Comparison of ENCODE assay signal across 11 cellular contexts in the genomic region with DNA sequence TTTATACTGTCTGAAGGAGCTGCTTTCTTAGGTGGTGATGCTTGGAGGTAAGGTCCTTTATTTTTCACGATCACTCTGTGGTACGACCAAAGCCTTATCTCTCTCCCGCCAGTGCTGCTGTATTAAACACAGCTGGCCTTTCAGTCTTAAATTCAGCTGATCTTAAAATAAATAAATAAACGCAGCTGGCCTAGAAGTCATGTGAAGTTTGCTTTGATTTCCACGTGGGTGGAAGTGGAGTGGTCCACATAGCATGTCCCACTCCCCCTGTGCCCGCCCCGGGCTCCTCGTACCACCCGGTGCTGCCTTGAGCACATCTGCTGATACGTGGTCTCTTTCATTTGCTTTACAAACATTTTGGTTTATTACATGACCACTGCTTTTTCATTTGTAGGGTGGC.
DNase-seq lines count a peak whose midpoint lies in the region; TF ChIP-seq lines count a peak whose summit lies in the region.
"Had no signal": no experiment of that assay in that cellular context is flagged by ENCODE, and none has a peak within 500 bp of the region (broad histone marks: within the 10 kb centered on the region; RNA-seq: fewer than 3 reads in every experiment).

No MANE protein-coding gene starts in this region.

- POLR2A ChIA-PET in MCF 10A (lab: Yijun Ruan, JAX), result interaction anchor here (0.5 to 2.4 kb wide), 4 partner anchors 11 to 91 kb away, joined by 3 to 7 read pairs (median 4); no protein-coding TSS in a partner anchor

- no peaks in the 10 kb centered on the region for H3K27me3 ChIP-seq in mesendoderm (ENCODE audit: insufficient read depth, low read length, poor library complexity)

- no peak overlapping the region for H4K8ac ChIP-seq in mesendoderm (ENCODE audit: low read depth, low read length)

- H3K23ac ChIP-seq in mesendoderm (ENCODE audit: low read length), result no peak overlapping the region

- peak overlapping the region; percentile 3 for H3K18ac ChIP-seq in mesendoderm (ENCODE audit: low read length)

- H3K36me3 Mint-ChIP-seq in chondrocyte (ENCODE audit: low read depth) (peaks cover 16% of the 10 kb centered on the region), type B pancreatic cell (peaks cover 23% of the 10 kb centered on the region), MCF 10A (ENCODE audit: insufficient read depth, unreplicated experiment) (peaks cover 60% of the 10 kb centered on the region)

- H3K56ac ChIP-seq in mesendoderm (ENCODE audit: low read length), result peak overlapping the region; percentile 22

- no peak overlapping the region for H3K4ac ChIP-seq in mesendoderm (ENCODE audit: low read depth, low read length)

- H3K9me3 Mint-ChIP-seq in chondrocyte (ENCODE audit: low read depth) (no peaks in the 10 kb centered on the region), type B pancreatic cell (no peaks in the 10 kb centered on the region), MCF 10A (ENCODE audit: unreplicated experiment) (no peaks in the 10 kb centered on the region)
- H3K9me3 Mint-ChIP-seq: activated T-cell treated with anti-CD3 and anti-CD28 coated beads, Interleukin-2, amount 50 U/mL, for 4 hours had no signal

- H2BK120ac ChIP-seq in mesendoderm (ENCODE audit: low read depth, low read length), result no peak overlapping the region

- DNase-seq in NCI-H146 (lab: John Stamatoyannopoulos, UW), result peak; percentile 15
- no peak for DNase-seq in NCI-H146 treated with DMSO at 0.1 percent for 48 hours (lab: John Stamatoyannopoulos, UW; ENCODE audit: unreplicated experiment)
- no peak for DNase-seq in chondrocyte (ENCODE audit: low spot score)
- DNase-seq in mesendoderm, result no peak
- no peak for DNase-seq in type B pancreatic cell (ENCODE audit: extremely low spot score, unreplicated experiment)
- DNase-seq in MCF 10A (ENCODE audit: unreplicated experiment), result no peak
- DNase-seq in DMS79 (lab: John Stamatoyannopoulos, UW), result no peak
- no peak for DNase-seq in activated CD8-positive, alpha-beta memory T cell treated with anti-CD3 and anti-CD28 coated beads for 24 hours
- DNase-seq: activated T-cell treated with anti-CD3 and anti-CD28 coated beads, Interleukin-2, amount 50 U/mL, for 4 hours; endodermal cell; NCI-H510A treated with DMSO at 0.1 percent for 48 hours had no signal

- H3K36me3 ChIP-seq in mesendoderm (ENCODE audit: control insufficient read depth, insufficient read depth, low read length), result no peaks in the 10 kb centered on the region

- WGBS in mesendoderm (ENCODE audit: extremely low coverage, insufficient coverage, low lambda C conversion rate), result no CpG with 5 or more reads among the region's 10 CpGs

- H3K4me1 Mint-ChIP-seq in chondrocyte (ENCODE audit: low read depth) (peaks cover 95% of the 10 kb centered on the region), type B pancreatic cell (ENCODE audit: unreplicated experiment) (peaks cover 67% of the 10 kb centered on the region), MCF 10A (ENCODE audit: insufficient read depth, unreplicated experiment) (peaks cover 11% of the 10 kb centered on the region)

- H2BK15ac ChIP-seq in mesendoderm (replicated peaks; ENCODE audit: low read depth), result no peak overlapping the region

- no peak overlapping the region for H2AK5ac ChIP-seq in mesendoderm (ENCODE audit: low read length)

- intact Hi-C loops in MCF 10A (cut with micrococcal nuclease), result no loop called here

- CTCF ChIA-PET in MCF 10A (lab: Yijun Ruan, JAX), result no interaction called here

- peaks cover 14% of the 10 kb centered on the region for H3K79me2 ChIP-seq in mesendoderm (ENCODE audit: control insufficient read depth, insufficient read depth, low read length)

- H3K4me2 ChIP-seq in mesendoderm (ENCODE audit: low read length), result no peak overlapping the region

- H4K5ac ChIP-seq in mesendoderm (ENCODE audit: low read length), result no peak overlapping the region

- BruUV-seq in MCF 10A (replicated peaks; lab: Mats Ljungman, UMichigan), result no TSS peak

- no peak overlapping the region for H3K4me3 ChIP-seq in mesendoderm (ENCODE audit: low read length)

- no peak overlapping the region for H2BK5ac ChIP-seq in mesendoderm (ENCODE audit: low read length)

- TF ChIP-seq CTCF in chondrocyte (IDR thresholded peaks at IDR 0.05) (no peak), type B pancreatic cell (conservative IDR thresholded peaks at IDR 0.05) (no peak), MCF 10A (IDR thresholded peaks at IDR 0.05; ENCODE audit: unreplicated experiment) (no peak)

- H3K79me1 ChIP-seq in mesendoderm (ENCODE audit: low read length), result peaks cover 5% of the 10 kb centered on the region

- H3K27ac Mint-ChIP-seq in chondrocyte (ENCODE audit: unreplicated experiment) (peak overlapping the region; percentile 99), type B pancreatic cell (peak overlapping the region; percentile 73), MCF 10A (ENCODE audit: low read depth, unreplicated experiment) (no peak overlapping the region)
- H3K27ac Mint-ChIP-seq: endodermal cell had no signal

- H3K27me3 Mint-ChIP-seq in chondrocyte (ENCODE audit: low read depth) (no peaks in the 10 kb centered on the region), type B pancreatic cell (no peaks in the 10 kb centered on the region), MCF 10A (ENCODE audit: insufficient read depth, unreplicated experiment) (no peaks in the 10 kb centered on the region)

- peaks cover 17% of the 10 kb centered on the region for H3K4me1 ChIP-seq in mesendoderm (ENCODE audit: control insufficient read depth, low read depth, low read length)

- no peak overlapping the region for H3K9ac ChIP-seq in mesendoderm (ENCODE audit: low read length)

- H3K4me3 Mint-ChIP-seq in chondrocyte (ENCODE audit: unreplicated experiment), result peak overlapping the region; percentile 51
- peak overlapping the region; percentile 68 for H3K4me3 Mint-ChIP-seq in type B pancreatic cell
- no peak overlapping the region for H3K4me3 Mint-ChIP-seq in MCF 10A (ENCODE audit: unreplicated experiment)
- H3K4me3 Mint-ChIP-seq: activated T-cell treated with anti-CD3 and anti-CD28 coated beads, Interleukin-2, amount 50 U/mL, for 4 hours; endodermal cell had no signal

- H3K27ac ChIP-seq in mesendoderm (ENCODE audit: low read depth, low read length), result no peak overlapping the region
